In genomic region chr7:123410273-123410928, GRCh38 we compare ENCODE assay signal across 13 cellular contexts.
DNase-seq lines count a peak whose midpoint lies in the region; ATAC-seq and TF ChIP-seq lines count a peak whose summit lies in the region.
"Had no signal": no experiment of that assay in that cellular context is flagged by ENCODE, and none has a peak within 500 bp of the region (broad histone marks: within the 10 kb centered on the region; RNA-seq: fewer than 3 reads in every experiment).

No MANE protein-coding gene starts in this region.

- H3K9me3 ChIP-seq in SJCRH30 (replicated peaks): no peaks in the 10 kb centered on the region

- intact Hi-C loops in lower leg skin (cut with DNase I; ENCODE audit: low total_unique reads): no loop called here

- DNase-seq in G401 (ENCODE audit: low spot score) (peak; percentile 81), SJCRH30 (peak; percentile 72 to 89), fibroblast of the aortic adventitia (ENCODE audit: low read depth) (peak; percentile 81), pons (ENCODE audit: low spot score) (peak; percentile 38), lower leg skin (ENCODE audit: low spot score in 2 of 2) (no peak), NCI-H510A (lab: John Stamatoyannopoulos, UW) (no peak)
- no peak for DNase-seq in activated T-cell treated with anti-CD3 and anti-CD28 coated beads, Interleukin-2, amount 50 U/mL, for 1 hour
- DNase-seq: activated T-cell treated with anti-CD3 and anti-CD28 coated beads, Interleukin-2, amount 50 U/mL, for 48 hours; CD4-positive, CD25-positive, alpha-beta regulatory T cell; HFFc6; NCI-H2081; stimulated activated CD4-positive, alpha-beta T cell treated with anti-CD3 and anti-CD28 coated beads, Interleukin-2, amount 100 ng/mL, for 24 hours had no signal

- no peak for ATAC-seq in GM21529 (IDR thresholded peaks at IDR 0.05; ENCODE audit: unreplicated experiment)

- no peaks in the 10 kb centered on the region for H3K27me3 ChIP-seq in SJCRH30

- H3K27ac ChIP-seq in SJCRH30: peak overlapping the region; percentile 11; the same call in 1 of the 2 replicates

- no peak for TF ChIP-seq POLR2A in lower leg skin (IDR thresholded peaks at IDR 0.05)

- 28% methylated on average over 1 of the region's 1 CpG for WGBS in lower leg skin, 2 donors

- H3K4me1 ChIP-seq in SJCRH30: peaks cover 10% of the 10 kb centered on the region

- in situ Hi-C loops in G401 (cut with HindIII; ENCODE audit: low sequenced_read_pairs): no loop called here

- TF ChIP-seq CTCF in fibroblast of the aortic adventitia (IDR thresholded peaks at IDR 0.05; ENCODE audit: insufficient read depth, low read length): no peak
- no peak for TF ChIP-seq CTCF in lower leg skin (IDR thresholded peaks at IDR 0.05)

- H3K36me3 ChIP-seq in SJCRH30: no peaks in the 10 kb centered on the region

- H3K4me3 ChIP-seq in SJCRH30 (no peak overlapping the region), fibroblast of the aortic adventitia (ENCODE audit: low read depth, low read length) (no peak overlapping the region), lower leg skin (ENCODE audit: low read depth, poor library complexity, severe bottlenecking) (no peak overlapping the region)

Comparison
In these comparisons a context has a peak if more than half of its experiments do, and no peak if none do; other contexts are left out.
1. DNase-seq: peak in G401 (single experiment), SJCRH30 (2 of 2), fibroblast of the aortic adventitia (single experiment) and pons (single experiment); none in activated T-cell treated with anti-CD3 and anti-CD28 coated beads, Interleukin-2, amount 50 U/mL, for 1 hour (single experiment), lower leg skin (0 of 2) and NCI-H510A (single experiment).